In the genomic region with DNA sequence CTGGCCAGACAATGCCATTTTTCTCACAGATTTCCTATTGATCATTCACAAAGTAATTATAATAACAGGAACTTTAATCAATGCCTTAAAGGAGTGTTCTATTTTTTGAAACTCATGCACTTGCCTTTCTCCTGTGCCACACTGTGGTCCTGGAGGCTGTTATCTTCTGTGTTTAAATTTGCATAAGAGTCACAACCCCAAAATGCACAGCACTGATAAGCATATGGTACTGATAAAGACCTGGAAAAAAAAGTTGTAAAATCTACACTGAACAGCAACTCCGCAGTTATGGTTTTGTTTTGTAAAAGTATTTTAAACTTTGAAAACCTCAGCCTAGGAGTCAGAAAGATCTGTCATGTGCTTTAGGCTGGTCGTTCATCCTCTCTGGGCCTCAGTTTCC, we compare ENCODE assay signal across 1 cellular context.
TF ChIP-seq lines count a peak whose summit lies in the region.

No MANE protein-coding gene starts in this region.

TF ChIP-seq in K562, 482 proteins besides CTCF, POLR2A, EP300 and RAD21 (continued from another document):
- TF ChIP-seq, protein P1, sequence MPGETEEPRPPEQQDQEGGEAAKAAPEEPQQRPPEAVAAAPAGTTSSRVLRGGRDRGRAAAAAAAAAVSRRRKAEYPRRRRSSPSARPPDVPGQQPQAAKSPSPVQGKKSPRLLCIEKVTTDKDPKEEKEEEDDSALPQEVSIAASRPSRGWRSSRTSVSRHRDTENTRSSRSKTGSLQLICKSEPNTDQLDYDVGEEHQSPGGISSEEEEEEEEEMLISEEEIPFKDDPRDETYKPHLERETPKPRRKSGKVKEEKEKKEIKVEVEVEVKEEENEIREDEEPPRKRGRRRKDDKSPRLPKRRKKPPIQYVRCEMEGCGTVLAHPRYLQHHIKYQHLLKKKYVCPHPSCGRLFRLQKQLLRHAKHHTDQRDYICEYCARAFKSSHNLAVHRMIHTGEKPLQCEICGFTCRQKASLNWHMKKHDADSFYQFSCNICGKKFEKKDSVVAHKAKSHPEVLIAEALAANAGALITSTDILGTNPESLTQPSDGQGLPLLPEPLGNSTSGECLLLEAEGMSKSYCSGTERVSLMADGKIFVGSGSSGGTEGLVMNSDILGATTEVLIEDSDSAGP (CRISPR knock-in tag; IDR thresholded peaks at IDR 0.05): no peak
- no peak for TF ChIP-seq BRF1 (IDR thresholded peaks at IDR 0.05; ENCODE audit: borderline replicate concordance, extremely low read depth, insufficient read length)
- TF ChIP-seq ZNF384 (IDR thresholded peaks at IDR 0.05; ENCODE audit: low read depth, low read length): peak; percentile 93
- TF ChIP-seq, protein P2, sequence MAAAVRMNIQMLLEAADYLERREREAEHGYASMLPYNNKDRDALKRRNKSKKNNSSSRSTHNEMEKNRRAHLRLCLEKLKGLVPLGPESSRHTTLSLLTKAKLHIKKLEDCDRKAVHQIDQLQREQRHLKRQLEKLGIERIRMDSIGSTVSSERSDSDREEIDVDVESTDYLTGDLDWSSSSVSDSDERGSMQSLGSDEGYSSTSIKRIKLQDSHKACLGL (CRISPR knock-in tag; IDR thresholded peaks at IDR 0.05; ENCODE audit: borderline replicate concordance, poor library complexity, severe bottlenecking): no peak
- TF ChIP-seq, protein P3, sequence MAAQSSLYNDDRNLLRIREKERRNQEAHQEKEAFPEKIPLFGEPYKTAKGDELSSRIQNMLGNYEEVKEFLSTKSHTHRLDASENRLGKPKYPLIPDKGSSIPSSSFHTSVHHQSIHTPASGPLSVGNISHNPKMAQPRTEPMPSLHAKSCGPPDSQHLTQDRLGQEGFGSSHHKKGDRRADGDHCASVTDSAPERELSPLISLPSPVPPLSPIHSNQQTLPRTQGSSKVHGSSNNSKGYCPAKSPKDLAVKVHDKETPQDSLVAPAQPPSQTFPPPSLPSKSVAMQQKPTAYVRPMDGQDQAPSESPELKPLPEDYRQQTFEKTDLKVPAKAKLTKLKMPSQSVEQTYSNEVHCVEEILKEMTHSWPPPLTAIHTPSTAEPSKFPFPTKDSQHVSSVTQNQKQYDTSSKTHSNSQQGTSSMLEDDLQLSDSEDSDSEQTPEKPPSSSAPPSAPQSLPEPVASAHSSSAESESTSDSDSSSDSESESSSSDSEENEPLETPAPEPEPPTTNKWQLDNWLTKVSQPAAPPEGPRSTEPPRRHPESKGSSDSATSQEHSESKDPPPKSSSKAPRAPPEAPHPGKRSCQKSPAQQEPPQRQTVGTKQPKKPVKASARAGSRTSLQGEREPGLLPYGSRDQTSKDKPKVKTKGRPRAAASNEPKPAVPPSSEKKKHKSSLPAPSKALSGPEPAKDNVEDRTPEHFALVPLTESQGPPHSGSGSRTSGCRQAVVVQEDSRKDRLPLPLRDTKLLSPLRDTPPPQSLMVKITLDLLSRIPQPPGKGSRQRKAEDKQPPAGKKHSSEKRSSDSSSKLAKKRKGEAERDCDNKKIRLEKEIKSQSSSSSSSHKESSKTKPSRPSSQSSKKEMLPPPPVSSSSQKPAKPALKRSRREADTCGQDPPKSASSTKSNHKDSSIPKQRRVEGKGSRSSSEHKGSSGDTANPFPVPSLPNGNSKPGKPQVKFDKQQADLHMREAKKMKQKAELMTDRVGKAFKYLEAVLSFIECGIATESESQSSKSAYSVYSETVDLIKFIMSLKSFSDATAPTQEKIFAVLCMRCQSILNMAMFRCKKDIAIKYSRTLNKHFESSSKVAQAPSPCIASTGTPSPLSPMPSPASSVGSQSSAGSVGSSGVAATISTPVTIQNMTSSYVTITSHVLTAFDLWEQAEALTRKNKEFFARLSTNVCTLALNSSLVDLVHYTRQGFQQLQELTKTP (IDR thresholded peaks at IDR 0.05; ENCODE audit: low read depth in 1 of 2, partially characterized antibody in 2 of 2): no peak
- peak; percentile 94 for TF ChIP-seq SOX6 (IDR thresholded peaks at IDR 0.05)
- peak; percentile 63; the same call in 1 of the 2 replicates for TF ChIP-seq MEF2D (tag; conservative IDR thresholded peaks at IDR 0.05; ENCODE audit: low read depth)
- TF ChIP-seq RAD51 (IDR thresholded peaks at IDR 0.05; ENCODE audit: borderline replicate concordance, low read depth): no peak
- TF ChIP-seq PCBP1 (IDR thresholded peaks at IDR 0.05; ENCODE audit: low read depth, low read length, poor library complexity, severe bottlenecking): no peak
- TF ChIP-seq SMARCC2 (IDR thresholded peaks at IDR 0.05; ENCODE audit: low read depth): peak; percentile 88
- no peak for TF ChIP-seq ZNF431 (CRISPR knock-in tag; IDR thresholded peaks at IDR 0.05)
- no peak for TF ChIP-seq GATAD2A (IDR thresholded peaks at IDR 0.05)
- TF ChIP-seq MAZ (CRISPR knock-in tag; conservative IDR thresholded peaks at IDR 0.05 in 1 of 2, IDR thresholded peaks at IDR 0.05 in 1 of 2): peak in 1 of 2 experiments; percentile 46; a peak in 1 of 4 replicates
- TF ChIP-seq SMC3 (conservative IDR thresholded peaks at IDR 0.05; ENCODE audit: insufficient read depth, low read depth, low read length): no peak
- peak; percentile 21; the same call in 1 of the 2 replicates for TF ChIP-seq L3MBTL2 (IDR thresholded peaks at IDR 0.05)
TF ChIP-seq in K562: peak in this region for 75.
